8 cellular contexts compared by ENCODE assay signal in the genomic region with DNA sequence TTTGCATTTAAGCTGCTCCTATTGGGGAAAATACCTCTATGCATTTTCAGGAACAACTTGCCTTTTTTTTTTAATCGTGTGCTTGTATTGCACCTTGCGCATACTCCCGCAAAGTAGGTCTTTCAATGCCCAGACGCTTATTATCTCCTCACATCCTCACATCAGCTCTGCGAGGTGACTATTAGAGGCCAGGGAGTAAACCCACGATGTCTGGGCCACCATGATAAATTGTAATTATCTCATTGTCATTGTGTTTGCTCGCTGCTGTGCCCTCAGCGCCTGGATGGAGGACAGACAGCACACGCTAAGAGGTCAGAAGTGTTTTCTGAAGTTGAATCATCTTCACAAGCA. TPM values are rescaled to one million over a fixed set of nuclear protein-coding genes. Genes with fewer than 3 reads are reported as not detected.
DNase-seq lines count a peak whose midpoint lies in the region; ATAC-seq, FAIRE-seq and TF ChIP-seq lines count a peak whose summit lies in the region.

No MANE protein-coding gene starts in this region.

- H3K27ac ChIP-seq in SJCRH30 = no peak overlapping the region; the same call in 1 of the 2 replicates
- H3K27ac ChIP-seq in esophagus squamous epithelium = peak overlapping the region; percentile 74 to 100 (median 98)

- FAIRE-seq in GM19239 (lab: Jason Lieb, UNC) = no peak

- intact Hi-C loops in esophagus squamous epithelium (cut with DNase I) = no loop called here

- H3K36me3 ChIP-seq in SJCRH30 (peaks cover 2% of the 10 kb centered on the region; the same call in 1 of the 2 replicates), esophagus squamous epithelium (no peaks in the 10 kb centered on the region), skeletal muscle satellite cell (ENCODE audit: insufficient read depth, low read length) (no peaks in the 10 kb centered on the region)

- peak overlapping the region; percentile 48 for H3K4me3 ChIP-seq in HFF-Myc (replicated peaks; ENCODE audit: low read depth, low read length)
- H3K4me3 ChIP-seq in SJCRH30 = peak overlapping the region; percentile 95
- peak overlapping the region; percentile 36 to 100 (median 90) for H3K4me3 ChIP-seq in esophagus squamous epithelium
- peak overlapping the region; percentile 97 for H3K4me3 ChIP-seq in skeletal muscle satellite cell (ENCODE audit: low read length)

- 47 to 50% methylated on average over 8 to 9 of the region's 9 CpGs for WGBS in esophagus squamous epithelium, 2 donors

- ATAC-seq in HG03442 (IDR thresholded peaks at IDR 0.05; ENCODE audit: unreplicated experiment) (no peak), GM18517 (IDR thresholded peaks at IDR 0.05; ENCODE audit: unreplicated experiment) (no peak)

- TF ChIP-seq POLR2A in esophagus squamous epithelium (IDR thresholded peaks at IDR 0.05) = no peak

- peak overlapping the region; percentile 80 for H3K9ac ChIP-seq in skeletal muscle satellite cell (ENCODE audit: low read depth, low read length)

- H3K4me2 ChIP-seq in skeletal muscle satellite cell (ENCODE audit: low read length) = peak overlapping the region; percentile 82

- TF ChIP-seq CTCF in HFF-Myc (IDR thresholded peaks at IDR 0.05; ENCODE audit: low read depth, low read length, missing control alignments) = no peak
- no peak for TF ChIP-seq CTCF in esophagus squamous epithelium (IDR thresholded peaks at IDR 0.05)

- H3K27me3 ChIP-seq in SJCRH30 = no peaks in the 10 kb centered on the region
- H3K27me3 ChIP-seq in esophagus squamous epithelium = no peaks in the 10 kb centered on the region
- no peaks in the 10 kb centered on the region for H3K27me3 ChIP-seq in skeletal muscle satellite cell (ENCODE audit: control insufficient read depth, insufficient read depth, low read length)

- H3K4me1 ChIP-seq in SJCRH30 (peaks cover 3% of the 10 kb centered on the region), esophagus squamous epithelium (peaks cover 16 to 41% (median 23%) of the 10 kb centered on the region in 3 donors), skeletal muscle satellite cell (ENCODE audit: control insufficient read depth, insufficient read depth, low read length) (peaks cover 17% of the 10 kb centered on the region)

- DNase-seq in HFF-Myc (ENCODE audit: extremely low read depth, low read depth) (no peak), SJCRH30 (no peak), esophagus squamous epithelium (lab: John Stamatoyannopoulos, UW) (no peak), DMS79 treated with DMSO at 0.1 percent for 48 hours (lab: John Stamatoyannopoulos, UW) (no peak), GM19239 (ENCODE audit: insufficient read length, low spot score) (no peak)

- H3K9me3 ChIP-seq in SJCRH30 (replicated peaks) (no peaks in the 10 kb centered on the region), esophagus squamous epithelium (no peaks in the 10 kb centered on the region), skeletal muscle satellite cell (replicated peaks; ENCODE audit: low read length) (no peaks in the 10 kb centered on the region)

RNA-seq across cellular contexts. Expression of gene RELL1, which starts 1.0 kb away (rescaled TPM):
- 83.7 and 90.9 TPM in 2 replicates for total RNA-seq in SJCRH30 (2014; rRNA removed; shearing (Covaris generic))
- 10 to 100 TPM; 20.3 to 49.0 (median 32.6) TPM for total RNA-seq in esophagus squamous epithelium
- 39.8 and 43.2 TPM in 2 replicates for total RNA-seq in skeletal muscle satellite cell (2012; rRNA removed)
